In genomic region chrX:16826207-16826606, GRCh38 we compare ENCODE assay signal across 9 cellular contexts. TPM values are rescaled to one million over a fixed set of nuclear protein-coding genes. Genes with fewer than 3 reads are reported as not detected.
DNase-seq lines count a peak whose midpoint lies in the region; ATAC-seq and TF ChIP-seq lines count a peak whose summit lies in the region.
"Had no signal": no experiment of that assay in that cellular context is flagged by ENCODE, and none has a peak within 500 bp of the region (broad histone marks: within the 10 kb centered on the region; RNA-seq: fewer than 3 reads in every experiment).

No MANE protein-coding gene starts in this region.

- no peak overlapping the region for H3K27ac ChIP-seq in OCI-LY1 (ENCODE audit: low read depth, low read length, poor library complexity, severe bottlenecking)
- H3K27ac ChIP-seq in naive thymus-derived CD4-positive, alpha-beta T cell (ENCODE audit: low read depth, low read length): no peak overlapping the region

- no peaks in the 10 kb centered on the region for H3F3A ChIP-seq in OCI-LY1 (ENCODE audit: insufficient read depth, low read length)

- ATAC-seq in GM21717 (IDR thresholded peaks at IDR 0.05; ENCODE audit: unreplicated experiment): peak; percentile 77
- ATAC-seq in naive thymus-derived CD4-positive, alpha-beta T cell: peak; percentile 57
- no peak for ATAC-seq in GM18505 (IDR thresholded peaks at IDR 0.05; ENCODE audit: unreplicated experiment)

- H3K4me3 Mint-ChIP-seq in naive thymus-derived CD4-positive, alpha-beta T cell: no peak overlapping the region

- H3K36me3 ChIP-seq in OCI-LY1 (ENCODE audit: insufficient read depth, low read length): peaks cover 53% of the 10 kb centered on the region
- peaks cover 0 to 34% (median 4%) of the 10 kb centered on the region in 3 experiments for H3K36me3 ChIP-seq in naive thymus-derived CD4-positive, alpha-beta T cell (ENCODE audit: control insufficient read depth in 2 of 3, insufficient read depth in 3 of 3, low read length in 3 of 3)

- DNase-seq in DMS79 treated with DMSO at 0.1 percent for 48 hours (lab: John Stamatoyannopoulos, UW): peak; percentile 2
- no peak for DNase-seq in DMS79 (lab: John Stamatoyannopoulos, UW)
- DNase-seq in dermis blood vessel endothelial cell: peak; percentile 64
- DNase-seq in naive thymus-derived CD4-positive, alpha-beta T cell: peak in 5 of 9 donors; percentile 10 to 37 (median 19)
- DNase-seq in NCI-H187 treated with DMSO at 0.1 percent for 48 hours (lab: John Stamatoyannopoulos, UW): no peak

- no peak for TF ChIP-seq POLR2A in GM18505 (IDR thresholded peaks at IDR 0.05; ENCODE audit: borderline replicate concordance, extremely low read depth, insufficient read depth, insufficient read length)

- no peaks in the 10 kb centered on the region for H4K20me1 ChIP-seq in OCI-LY1 (ENCODE audit: insufficient read depth, low read length)

- no peaks in the 10 kb centered on the region for H3K27me3 Mint-ChIP-seq in naive thymus-derived CD4-positive, alpha-beta T cell

- no peak overlapping the region for H3K4me3 ChIP-seq in OCI-LY1 (ENCODE audit: low read depth, low read length, poor library complexity, severe bottlenecking)
- no peak overlapping the region for H3K4me3 ChIP-seq in naive thymus-derived CD4-positive, alpha-beta T cell (ENCODE audit: low read length)
- H3K4me3 ChIP-seq: BLaER1 treated with 17β-estradiol and CSF1 and Interleukin-3, amounts not matched to agents 10 nM and 100 nM had no signal

- CTCF ChIA-PET in naive thymus-derived CD4-positive, alpha-beta T cell (lab: Charles Lee): interaction anchor here (0.9 to 1.5 kb wide), 4 partner anchors 57 to 226 kb away, joined by 3 to 6 read pairs (median 5); no protein-coding TSS in a partner anchor

- no peak overlapping the region for H3K9ac ChIP-seq in OCI-LY1 (ENCODE audit: low read length)
- H3K9ac ChIP-seq: BLaER1 treated with 17β-estradiol and CSF1 and Interleukin-3, amounts not matched to agents 10 nM and 100 nM had no signal

- H3K4me2 ChIP-seq in OCI-LY1 (ENCODE audit: low read length): no peak overlapping the region
- H3K4me2 ChIP-seq: BLaER1 treated with 17β-estradiol and CSF1 and Interleukin-3, amounts not matched to agents 10 nM and 100 nM had no signal

- peaks cover 5% of the 10 kb centered on the region for H3K4me1 ChIP-seq in OCI-LY1 (ENCODE audit: insufficient read depth, low read length, severe bottlenecking)
- H3K4me1 ChIP-seq in naive thymus-derived CD4-positive, alpha-beta T cell (ENCODE audit: control insufficient read depth in 2 of 2, insufficient read depth in 2 of 2, low read length in 2 of 2): no peaks in the 10 kb centered on the region
- H3K4me1 ChIP-seq: BLaER1 treated with 17β-estradiol and CSF1 and Interleukin-3, amounts not matched to agents 10 nM and 100 nM had no signal

- H3K36me3 Mint-ChIP-seq in naive thymus-derived CD4-positive, alpha-beta T cell: peaks cover 0 to 49% (median 5%) of the 10 kb centered on the region in 5 donors

- H3K9me3 ChIP-seq in OCI-LY1 (ENCODE audit: low read length): no peaks in the 10 kb centered on the region
- no peaks in the 10 kb centered on the region for H3K9me3 ChIP-seq in naive thymus-derived CD4-positive, alpha-beta T cell (ENCODE audit: control insufficient read depth in 2 of 3, low read length in 3 of 3)
- H3K9me3 ChIP-seq: BLaER1 treated with 17β-estradiol and CSF1 and Interleukin-3, amounts not matched to agents 10 nM and 100 nM had no signal

- H3K79me2 ChIP-seq in OCI-LY1 (ENCODE audit: insufficient read depth, low read length): no peaks in the 10 kb centered on the region

- no peak overlapping the region for H3K27ac Mint-ChIP-seq in naive thymus-derived CD4-positive, alpha-beta T cell

- no peaks in the 10 kb centered on the region for H3K27me3 ChIP-seq in OCI-LY1 (ENCODE audit: insufficient read depth, low read length)
- H3K27me3 ChIP-seq in naive thymus-derived CD4-positive, alpha-beta T cell (ENCODE audit: control insufficient read depth in 2 of 2, insufficient read depth in 2 of 2, low read length in 2 of 2): no peaks in the 10 kb centered on the region
- H3K27me3 ChIP-seq: BLaER1 treated with 17β-estradiol and CSF1 and Interleukin-3, amounts not matched to agents 10 nM and 100 nM had no signal

- intact Hi-C loops in naive thymus-derived CD4-positive, alpha-beta T cell (cut with micrococcal nuclease): loop anchor here (1.0 to 5.0 kb wide), 6 partner anchors 39 to 766 kb away; partner anchors contain the start of gene TXLNG (in 1 of the 2)

- peak; percentile 51; the same call in 1 of the 2 replicates for TF ChIP-seq CTCF in OCI-LY1 (IDR thresholded peaks at IDR 0.05; ENCODE audit: low read length)

- H3K4me1 Mint-ChIP-seq in naive thymus-derived CD4-positive, alpha-beta T cell: peaks cover 0 to 11% (median 0%) of the 10 kb centered on the region in 7 donors

- no peak overlapping the region for H2AFZ ChIP-seq in OCI-LY1 (ENCODE audit: low read length)

- no peaks in the 10 kb centered on the region for H3K9me3 Mint-ChIP-seq in naive thymus-derived CD4-positive, alpha-beta T cell

- POLR2A ChIA-PET in naive thymus-derived CD4-positive, alpha-beta T cell (lab: Charles Lee): no interaction called here

- H3K9me2 ChIP-seq in OCI-LY1 (ENCODE audit: low read depth, low read length): no peaks in the 10 kb centered on the region

RNA-seq across cellular contexts. Expression of gene TXLNG, which starts 39.9 kb away (rescaled TPM):
- 6.2 and 7.3 TPM in 2 replicates for total RNA-seq in dermis blood vessel endothelial cell
- 10 to 100 TPM; 11.9 to 23.1 (median 17.3) TPM for total RNA-seq in naive thymus-derived CD4-positive, alpha-beta T cell
- 10 to 100 TPM; 16.0 to 22.1 TPM for polyA plus RNA-seq in naive thymus-derived CD4-positive, alpha-beta T cell

RNA-seq across cellular contexts. Expression of gene RBBP7, which starts 44.0 kb away (rescaled TPM):
- 79.8 and 113 TPM in 2 replicates for total RNA-seq in dermis blood vessel endothelial cell
- 100 to 1,000 TPM in 1 of 5 experiments, 10 to 100 TPM in 4; 82.9 to 112 (median 94.6) TPM for total RNA-seq in naive thymus-derived CD4-positive, alpha-beta T cell
- polyA plus RNA-seq in naive thymus-derived CD4-positive, alpha-beta T cell: 100 to 1,000 TPM; 115 to 145 TPM

Comparison
In these comparisons a context has a peak if more than half of its experiments do, and no peak if none do; other contexts are left out.
1. DNase-seq: peak in DMS79 treated with DMSO at 0.1 percent for 48 hours (single experiment), dermis blood vessel endothelial cell (single experiment) and naive thymus-derived CD4-positive, alpha-beta T cell (5 of 9); none in DMS79 (single experiment) and NCI-H187 treated with DMSO at 0.1 percent for 48 hours (single experiment).